ENCODE assay signal across 29 cellular contexts in the genomic region with DNA sequence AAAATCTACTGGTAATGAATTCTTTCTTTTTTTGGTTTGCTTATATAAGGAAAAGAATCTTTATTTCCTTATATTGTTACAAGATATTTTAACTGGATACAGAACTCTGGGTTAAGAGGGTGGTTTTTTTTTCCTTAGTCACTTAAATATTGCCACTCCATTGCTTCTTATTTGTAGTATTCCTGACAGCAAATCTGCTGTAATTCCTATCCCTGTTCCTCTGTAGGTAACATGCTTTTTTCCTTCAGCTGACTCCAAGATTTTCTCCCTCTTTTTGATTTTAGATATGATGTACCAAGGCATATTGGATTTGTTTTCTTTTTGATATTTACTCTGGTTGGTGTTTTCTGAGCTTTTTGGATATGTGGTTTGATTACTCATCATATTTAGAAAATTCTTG.
"Had no signal": no experiment of that assay in that cellular context is flagged by ENCODE, and none has a peak within 500 bp of the region (broad histone marks: within the 10 kb centered on the region; RNA-seq: fewer than 3 reads in every experiment).

No MANE protein-coding gene starts in this region.

- H3K9me3 Mint-ChIP-seq: type B pancreatic cell had no signal

- H3K9me3 ChIP-seq: suprapubic skin, testis, thoracic aorta, thyroid gland, tibial artery, transverse colon, upper lobe of right lung, uterus, vagina had no signal

- H3K36me3 Mint-ChIP-seq: stimulated activated effector memory CD8-positive, alpha-beta T cell treated with anti-CD3 and anti-CD28 coated beads, Interleukin-12 subunit alpha, Interleukin-12 subunit beta, amount 100 ng/mL, for 72 hours; stimulated activated memory B cell treated with anti-CD40 and anti-IgM and Interleukin-4, amounts not matched to agents 10 μg/mL and 1 μg/mL and 100 μg/mL, for 72 hours; type B pancreatic cell had no signal

- H3K27me3 ChIP-seq: stomach, suprapubic skin, testis, thyroid gland, tibial artery, tibial nerve, transverse colon, upper lobe of left lung, upper lobe of right lung, uterus, vagina had no signal

- H3K27ac ChIP-seq: stomach, suprapubic skin, testis, thoracic aorta, thyroid gland, tibial artery, tibial nerve, transverse colon, upper lobe of left lung, upper lobe of right lung, uterus, vagina had no signal

- H3K27me3 Mint-ChIP-seq: stimulated activated memory B cell treated with anti-CD40 and anti-IgM and Interleukin-4, amounts not matched to agents 10 μg/mL and 1 μg/mL and 100 μg/mL, for 72 hours; stimulated activated naive B cell treated with anti-CD40 and anti-IgM and Interleukin-4, amounts not matched to agents 10 μg/mL and 1 μg/mL and 100 μg/mL, for 72 hours; stimulated activated naive CD8-positive, alpha-beta T cell treated with anti-CD3 and anti-CD28 coated beads, Interleukin-15, amount 100 ng/mL, for 72 hours; stimulated activated naive CD8-positive, alpha-beta T cell treated with anti-CD3 and anti-CD28 coated beads, Interleukin-15, Interleukin-2, amounts not matched to agents 100 ng/mL and 50 ng/mL, for 24 hours had no signal

- H3K36me3 ChIP-seq: stomach, suprapubic skin, thoracic aorta, thyroid gland, tibial artery, tibial nerve, transverse colon, upper lobe of left lung, upper lobe of right lung, uterus, vagina had no signal

- H3K4me3 ChIP-seq: stomach, suprapubic skin, testis, thoracic aorta, thyroid gland, tibial artery, tibial nerve, transverse colon, upper lobe of left lung, upper lobe of right lung, uterus, vagina had no signal

- DNase-seq: stimulated activated CD4-positive, alpha-beta T cell treated with anti-CD3 and anti-CD28 coated beads, Interleukin-2, amount 100 ng/mL, for 48 hours; stimulated activated CD4-positive, alpha-beta T cell treated with anti-CD3 and anti-CD28 coated beads, Interleukin-4, amount 100 ng/mL, for 1 hour; stimulated activated CD4-positive, alpha-beta T cell treated with anti-CD3 and anti-CD28 coated beads, Interleukin-4, amount 100 ng/mL, for 24 hours; stimulated activated CD4-positive, alpha-beta T cell treated with anti-CD3 and anti-CD28 coated beads, Interleukin-4, amount 100 ng/mL, for 4 hours; stimulated activated CD8-positive, alpha-beta memory T cell treated with anti-CD3 and anti-CD28 coated beads, Interleukin-4, amount 100 ng/mL, for 48 hours; stimulated activated naive B cell treated with anti-CD40 and anti-IgM and Interleukin-4, amounts not matched to agents 10 μg/mL and 1 μg/mL and 100 μg/mL, for 72 hours; stimulated activated naive CD4-positive, alpha-beta T cell; stimulated activated naive CD4-positive, alpha-beta T cell treated with Interleukin-2 at 50 U/mL for 16 hours; stimulated activated naive CD8-positive, alpha-beta T cell treated with anti-CD3 and anti-CD28 coated beads, Interleukin-15, amount 100 ng/mL, for 72 hours; stimulated activated naive CD8-positive, alpha-beta T cell treated with anti-CD3 and anti-CD28 coated beads, Interleukin-15, Interleukin-2, amounts not matched to agents 100 U/mL and 50 U/mL, for 24 hours; stomach; substantia nigra; testis; thyroid gland; tibial artery; transverse colon; trophoblast cell; upper lobe of left lung; upper lobe of right lung; uterus had no signal

- ATAC-seq: stimulated activated effector memory CD8-positive, alpha-beta T cell treated with anti-CD3 and anti-CD28 coated beads, Interleukin-12 subunit alpha, Interleukin-12 subunit beta, amount 100 ng/mL, for 72 hours; stimulated activated memory B cell treated with anti-CD40 and anti-IgM and Interleukin-4, amounts not matched to agents 10 μg/mL and 1 μg/mL and 100 μg/mL, for 72 hours; stimulated activated naive B cell treated with anti-CD40 and anti-IgM and Interleukin-4, amounts not matched to agents 10 μg/mL and 1 μg/mL and 100 μg/mL, for 72 hours; stimulated activated naive CD8-positive, alpha-beta T cell treated with anti-CD3 and anti-CD28 coated beads, Interleukin-15, amount 100 ng/mL, for 72 hours; stimulated activated naive CD8-positive, alpha-beta T cell treated with anti-CD3 and anti-CD28 coated beads, Interleukin-15, Interleukin-2, amounts not matched to agents 100 U/mL and 50 U/mL, for 24 hours; upper lobe of right lung had no signal

- H3K27ac Mint-ChIP-seq: stimulated activated effector memory CD8-positive, alpha-beta T cell treated with anti-CD3 and anti-CD28 coated beads, Interleukin-12 subunit alpha, Interleukin-12 subunit beta, amount 100 ng/mL, for 72 hours; stimulated activated memory B cell treated with anti-CD40 and anti-IgM and Interleukin-4, amounts not matched to agents 10 μg/mL and 1 μg/mL and 100 μg/mL, for 72 hours; stimulated activated naive B cell treated with anti-CD40 and anti-IgM and Interleukin-4, amounts not matched to agents 10 μg/mL and 1 μg/mL and 100 μg/mL, for 72 hours; stimulated activated naive CD8-positive, alpha-beta T cell treated with anti-CD3 and anti-CD28 coated beads, Interleukin-15, Interleukin-2, amounts not matched to agents 100 ng/mL and 50 ng/mL, for 24 hours; type B pancreatic cell had no signal

- FAIRE-seq: urothelium cell line had no signal

- H3K4me1 Mint-ChIP-seq: stimulated activated effector memory CD8-positive, alpha-beta T cell treated with anti-CD3 and anti-CD28 coated beads, Interleukin-12 subunit alpha, Interleukin-12 subunit beta, amount 100 ng/mL, for 72 hours; stimulated activated memory B cell treated with anti-CD40 and anti-IgM and Interleukin-4, amounts not matched to agents 10 μg/mL and 1 μg/mL and 100 μg/mL, for 72 hours; stimulated activated naive B cell treated with anti-CD40 and anti-IgM and Interleukin-4, amounts not matched to agents 10 μg/mL and 1 μg/mL and 100 μg/mL, for 72 hours; stimulated activated naive CD8-positive, alpha-beta T cell treated with anti-CD3 and anti-CD28 coated beads, Interleukin-15, amount 100 ng/mL, for 72 hours had no signal

- H3K4me3 Mint-ChIP-seq: stimulated activated effector memory CD8-positive, alpha-beta T cell treated with anti-CD3 and anti-CD28 coated beads, Interleukin-12 subunit alpha, Interleukin-12 subunit beta, amount 100 ng/mL, for 72 hours; stimulated activated memory B cell treated with anti-CD40 and anti-IgM and Interleukin-4, amounts not matched to agents 10 μg/mL and 1 μg/mL and 100 μg/mL, for 72 hours; stimulated activated naive B cell treated with anti-CD40 and anti-IgM and Interleukin-4, amounts not matched to agents 10 μg/mL and 1 μg/mL and 100 μg/mL, for 72 hours; stimulated activated naive CD8-positive, alpha-beta T cell treated with anti-CD3 and anti-CD28 coated beads, Interleukin-15, amount 100 ng/mL, for 72 hours; stimulated activated naive CD8-positive, alpha-beta T cell treated with anti-CD3 and anti-CD28 coated beads, Interleukin-15, Interleukin-2, amounts not matched to agents 100 ng/mL and 50 ng/mL, for 24 hours; type B pancreatic cell had no signal

- H3K4me1 ChIP-seq: stomach, suprapubic skin, testis, thyroid gland, tibial artery, tibial nerve, transverse colon, upper lobe of left lung, upper lobe of right lung, uterus, vagina had no signal
